In genomic region chr20:62900692-62901584, GRCh38 we compare ENCODE assay signal across 8 cellular contexts. TPM values are rescaled to one million over a fixed set of nuclear protein-coding genes. Genes with fewer than 3 reads are reported as not detected.
DNase-seq lines count a peak whose midpoint lies in the region; ATAC-seq and TF ChIP-seq lines count a peak whose summit lies in the region.

No MANE protein-coding gene starts in this region.

- H3K79me2 ChIP-seq in SU-DHL-6 (ENCODE audit: insufficient read depth, low read length), result no peaks in the 10 kb centered on the region; the same call in 1 of the 2 replicates

- no peak overlapping the region for H3K9ac ChIP-seq in SU-DHL-6 (ENCODE audit: low read length)

- peak overlapping the region in 4 of 6 donors; percentile 9 to 77 (median 46) for H3K27ac Mint-ChIP-seq in immature natural killer cell

- no peak for TF ChIP-seq CTCF in SU-DHL-6 (IDR thresholded peaks at IDR 0.05; ENCODE audit: insufficient read depth, low read length, poor library complexity, severe bottlenecking)

- no peaks in the 10 kb centered on the region for H3K27me3 ChIP-seq in SU-DHL-6 (ENCODE audit: low read length)

- H3K9me3 ChIP-seq in SU-DHL-6 (ENCODE audit: insufficient read depth, low read length), result no peaks in the 10 kb centered on the region

- H3K9me2 ChIP-seq in SU-DHL-6 (replicated peaks; ENCODE audit: insufficient read depth, low read length), result no peaks in the 10 kb centered on the region

- ATAC-seq in HG03342 (IDR thresholded peaks at IDR 0.05; ENCODE audit: unreplicated experiment), result peak; percentile 24

- H4K20me1 ChIP-seq in SU-DHL-6 (ENCODE audit: low read depth, low read length), result no peaks in the 10 kb centered on the region

- H3K4me2 ChIP-seq in SU-DHL-6 (ENCODE audit: low read depth, low read length, poor library complexity, severe bottlenecking), result no peak overlapping the region

- peaks cover 8% of the 10 kb centered on the region; the same call in 1 of the 2 replicates for H3K36me3 ChIP-seq in SU-DHL-6 (ENCODE audit: low read length)

- peaks cover 25 to 39% of the 10 kb centered on the region in 2 donors for H3K4me1 Mint-ChIP-seq in immature natural killer cell

- no peak overlapping the region for H2AFZ ChIP-seq in SU-DHL-6 (ENCODE audit: low read depth, low read length, severe bottlenecking)

- peaks cover 12 to 27% (median 22%) of the 10 kb centered on the region in 3 donors for H3K36me3 Mint-ChIP-seq in immature natural killer cell

- H3K4me3 ChIP-seq in SU-DHL-6 (ENCODE audit: insufficient read depth, low read length, poor library complexity, severe bottlenecking), result no peak overlapping the region

- peaks cover 0 to 8% (median 5%) of the 10 kb centered on the region in 3 donors for H3K27me3 Mint-ChIP-seq in immature natural killer cell (ENCODE audit: low read depth in 3 of 3)

- no peak overlapping the region for H3K4me3 Mint-ChIP-seq in immature natural killer cell

- 0 out of 2 replicates have a peak overlapping the region, but pooled peaks have one; percentile 4 for H3K27ac ChIP-seq in SU-DHL-6 (ENCODE audit: low read depth, low read length)

- peaks cover 16% of the 10 kb centered on the region for H3F3A ChIP-seq in SU-DHL-6 (ENCODE audit: insufficient read depth)

- H3K9me3 Mint-ChIP-seq in immature natural killer cell, result no peaks in the 10 kb centered on the region

- DNase-seq in NCI-H1417 (lab: John Stamatoyannopoulos, UW) (peak in 2 of 3 experiments; percentile 64 to 73), NCI-H1417 treated with DMSO at 0.1 percent for 48 hours (lab: John Stamatoyannopoulos, UW) (no peak), immature natural killer cell (no peak), NCI-H1436 treated with DMSO at 0.1 percent for 48 hours (lab: John Stamatoyannopoulos, UW) (no peak)
- no peak for DNase-seq in stimulated activated CD4-positive, alpha-beta T cell treated with anti-CD3 and anti-CD28 coated beads, Interleukin-2, amount 100 ng/mL, for 48 hours
- DNase-seq in activated effector memory CD4-positive, alpha-beta T cell treated with anti-CD3 and anti-CD28 coated beads, Interleukin-2, amount 50 U/mL, for 16 hours, result no peak

RNA-seq across cellular contexts. Expression of gene DIDO1, which starts 25.4 kb away (rescaled TPM):
- polyA plus RNA-seq in immature natural killer cell, result 10 to 100 TPM; 23.1 to 48.8 (median 37.7) TPM

RNA-seq across cellular contexts. Expression of gene GID8, which starts 37.0 kb away (rescaled TPM):
- 10 to 100 TPM; 20.7 to 26.8 (median 21.3) TPM for polyA plus RNA-seq in immature natural killer cell

RNA-seq across cellular contexts. Expression of gene TCFL5, which starts 39.3 kb away (rescaled TPM):
- 1 to 10 TPM in 2 of 3 donors, under 1 TPM in 1; 0.63 to 2.1 (median 1.1) TPM for polyA plus RNA-seq in immature natural killer cell

RNA-seq across cellular contexts. Expression of gene SLC17A9, which starts 51.6 kb away (rescaled TPM):
- polyA plus RNA-seq in immature natural killer cell, result 1 to 10 TPM in 2 of 3 donors, under 1 TPM in 1; 0.95 to 3.5 (median 2.0) TPM

Comparison
In these comparisons a context has a peak if more than half of its experiments do, and no peak if none do; other contexts are left out.
1. DNase-seq: peak in NCI-H1417 (2 of 3); none in NCI-H1417 treated with DMSO at 0.1 percent for 48 hours (single experiment), immature natural killer cell (0 of 3), stimulated activated CD4-positive, alpha-beta T cell treated with anti-CD3 and anti-CD28 coated beads, Interleukin-2, amount 100 ng/mL, for 48 hours (0 of 2), activated effector memory CD4-positive, alpha-beta T cell treated with anti-CD3 and anti-CD28 coated beads, Interleukin-2, amount 50 U/mL, for 16 hours (single experiment) and NCI-H1436 treated with DMSO at 0.1 percent for 48 hours (single experiment).